In genomic region chr12:95966287-95966870, GRCh38 we compare ENCODE assay signal across 1 cellular context.
TF ChIP-seq lines count a peak whose summit lies in the region.

No MANE protein-coding gene starts in this region.

TF ChIP-seq in H1, 55 proteins besides CTCF, POLR2A, EP300 and RAD21:
- no peak for TF ChIP-seq SIRT6 (IDR thresholded peaks at IDR 0.05; ENCODE audit: low read length)
- TF ChIP-seq HDAC2 (IDR thresholded peaks at IDR 0.05; ENCODE audit: borderline replicate concordance in 1 of 2, low read depth in 2 of 2, low read length in 2 of 2): no peak
- TF ChIP-seq SIX5 (IDR thresholded peaks at IDR 0.05; ENCODE audit: low read depth, low read length): no peak
- no peak for TF ChIP-seq SP2 (IDR thresholded peaks at IDR 0.05; ENCODE audit: low read length)
- TF ChIP-seq RNF2 (IDR thresholded peaks at IDR 0.05; ENCODE audit: borderline replicate concordance, low read depth, low read length, missing control alignments, poor library complexity, severe bottlenecking): no peak
- no peak for TF ChIP-seq GTF2F1 (IDR thresholded peaks at IDR 0.05; ENCODE audit: borderline replicate concordance, low read depth, low read length)
- TF ChIP-seq CREB1 (IDR thresholded peaks at IDR 0.05): no peak
- TF ChIP-seq SUZ12 (IDR thresholded peaks at IDR 0.05; ENCODE audit: low read length): no peak
- TF ChIP-seq RFX5 (IDR thresholded peaks at IDR 0.05; ENCODE audit: borderline replicate concordance, low read depth, low read length): no peak
- TF ChIP-seq KDM1A (IDR thresholded peaks at IDR 0.05; ENCODE audit: borderline replicate concordance, low read length): no peak
- no peak for TF ChIP-seq USF2 (IDR thresholded peaks at IDR 0.05; ENCODE audit: low read length)
- no peak for TF ChIP-seq SRF (IDR thresholded peaks at IDR 0.05; ENCODE audit: low read depth, low read length)
- no peak for TF ChIP-seq NANOG (IDR thresholded peaks at IDR 0.05; ENCODE audit: insufficient read depth, low read depth, low read length, poor library complexity, severe bottlenecking)
- no peak for TF ChIP-seq GABPA (IDR thresholded peaks at IDR 0.05; ENCODE audit: borderline replicate concordance, insufficient read depth, low read length)
- TF ChIP-seq ASH2L (IDR thresholded peaks at IDR 0.05; ENCODE audit: low read length): no peak
TF ChIP-seq in H1: peak in this region for 0.
